ENCODE assay signal across 8 cellular contexts in genomic region chr10:46228076-46229071, GRCh38. TPM values are rescaled to one million over a fixed set of nuclear protein-coding genes. Genes with fewer than 3 reads are reported as not detected.
DNase-seq lines count a peak whose midpoint lies in the region; ATAC-seq and TF ChIP-seq lines count a peak whose summit lies in the region.

No MANE protein-coding gene starts in this region.

- H3K27me3 ChIP-seq in SJSA1 (replicated peaks) (no peaks in the 10 kb centered on the region), tibial artery (no peaks in the 10 kb centered on the region)

- peak; percentile 66 for TF ChIP-seq CTCF in 22Rv1 (IDR thresholded peaks at IDR 0.05)
- peak; percentile 93 for TF ChIP-seq CTCF in GM12873 (IDR thresholded peaks at IDR 0.05; ENCODE audit: insufficient read depth, low read depth, low read length, missing control alignments)
- peak; percentile 94 for TF ChIP-seq CTCF in osteocyte (IDR thresholded peaks at IDR 0.05)
- TF ChIP-seq CTCF in tibial artery (IDR thresholded peaks at IDR 0.05): peak; percentile 88 to 94

- DNase-seq in SJSA1 (ENCODE audit: low read depth in 1 of 2, low spot score in 2 of 2): peak; percentile 73 to 79
- peak; percentile 57 for DNase-seq in activated naive CD4-positive, alpha-beta T cell treated with Interleukin-2 at 50 U/mL for 16 hours
- DNase-seq in globus pallidus (ENCODE audit: low spot score): peak; percentile 71
- DNase-seq in osteocyte (ENCODE audit: extremely low spot score, unreplicated experiment): peak; percentile 89
- peak; percentile 76 to 78 for DNase-seq in tibial artery

- H3K36me3 ChIP-seq in SJSA1 (no peaks in the 10 kb centered on the region), tibial artery (no peaks in the 10 kb centered on the region)

- H3K4me3 ChIP-seq in SJSA1 (no peak overlapping the region), tibial artery (no peak overlapping the region)

- H3K4me1 Mint-ChIP-seq in osteocyte (ENCODE audit: unreplicated experiment): no peaks in the 10 kb centered on the region

- no peaks in the 10 kb centered on the region for H3K9me3 Mint-ChIP-seq in osteocyte (ENCODE audit: unreplicated experiment)

- intact Hi-C loops in tibial artery (cut with DNase I; ENCODE audit: low total_unique reads): loop anchor here (10.0 kb wide), 1 partner anchor 96 kb away; no protein-coding TSS in a partner anchor

- H3K27ac ChIP-seq in 22Rv1: no peak overlapping the region
- H3K27ac ChIP-seq in SJSA1: no peak overlapping the region
- H3K27ac ChIP-seq in tibial artery: no peak overlapping the region

- peaks cover 18% of the 10 kb centered on the region for H3K27me3 Mint-ChIP-seq in osteocyte (ENCODE audit: unreplicated experiment)

- H3K4me1 ChIP-seq in SJSA1 (replicated peaks) (peaks cover 11% of the 10 kb centered on the region), tibial artery (no peaks in the 10 kb centered on the region)

- ATAC-seq in HG03442 (IDR thresholded peaks at IDR 0.05; ENCODE audit: unreplicated experiment): peak; percentile 76

- H3K4me3 Mint-ChIP-seq in osteocyte (ENCODE audit: unreplicated experiment): no peak overlapping the region

- no peaks in the 10 kb centered on the region for H3K36me3 Mint-ChIP-seq in osteocyte (ENCODE audit: unreplicated experiment)

- H3K9me3 ChIP-seq in SJSA1 (replicated peaks): no peaks in the 10 kb centered on the region
- no peaks in the 10 kb centered on the region for H3K9me3 ChIP-seq in tibial artery

- H3K27ac Mint-ChIP-seq in osteocyte (ENCODE audit: unreplicated experiment): no peak overlapping the region

RNA-seq across cellular contexts. Expression of gene ANTXRL, which starts 58.4 kb away (rescaled TPM):
- total RNA-seq in SJSA1 (2014; rRNA removed; shearing (Covaris generic)): not detected in 2 replicates
- total RNA-seq in osteocyte: not detected in 2 replicates
